ENCODE assay signal across 25 cellular contexts in the genomic region with DNA sequence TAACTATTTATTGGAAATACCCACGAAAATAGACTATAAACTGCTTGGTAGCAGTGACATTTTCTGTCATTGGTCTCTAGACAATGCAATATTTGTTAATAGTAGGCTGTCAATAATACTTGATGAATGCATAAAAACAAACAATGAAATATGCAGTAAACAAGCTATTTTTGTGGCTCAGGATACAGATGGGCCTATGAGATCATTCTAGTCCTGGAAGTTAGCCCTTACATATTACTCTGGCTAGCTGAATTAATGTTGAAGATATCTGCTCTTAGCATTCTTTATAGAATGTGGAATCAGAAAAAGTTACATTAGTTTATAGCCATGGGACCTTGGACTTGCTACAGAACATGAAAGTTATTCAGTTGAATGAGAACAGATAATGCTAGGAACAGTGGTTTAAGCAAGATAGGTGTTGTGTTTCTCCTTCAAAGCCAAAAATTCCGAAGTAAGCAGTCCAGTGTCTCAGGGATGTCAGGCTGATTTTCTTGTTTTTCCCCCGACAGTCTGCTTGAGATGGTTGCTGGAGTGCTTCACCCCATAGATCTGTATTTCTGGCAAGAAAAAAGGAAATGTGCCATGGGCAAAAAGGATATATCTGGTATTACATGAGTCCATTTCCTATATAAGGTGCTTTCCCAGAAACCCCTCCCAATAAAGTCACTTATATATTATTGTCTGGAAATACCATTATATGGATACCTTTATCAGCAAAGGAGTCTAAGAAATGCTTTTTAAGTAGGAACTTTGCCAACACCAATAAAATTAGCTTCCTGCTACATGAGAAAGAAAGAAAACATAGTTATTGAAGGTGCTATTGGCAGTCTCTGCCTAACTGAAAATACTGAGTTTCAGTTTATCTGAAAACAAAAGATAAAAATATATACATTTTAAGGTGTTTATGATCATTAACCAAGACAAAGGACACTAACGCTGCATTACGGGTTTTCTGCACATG.
"Had no signal": no experiment of that assay in that cellular context is flagged by ENCODE, and none has a peak within 500 bp of the region (broad histone marks: within the 10 kb centered on the region; RNA-seq: fewer than 3 reads in every experiment).

No MANE protein-coding gene starts in this region.

- H3K27me3 Mint-ChIP-seq: activated naive CD8-positive, alpha-beta T cell; naive B cell; type B pancreatic cell had no signal

- H3K27me3 ChIP-seq: adrenal gland, body of pancreas, right atrium auricular region, spleen, uterus had no signal

- ATAC-seq: body of pancreas, esophagus mucosa, left ventricle myocardium superior, psoas muscle had no signal

- H3K4me1 ChIP-seq: adrenal gland, body of pancreas, parathyroid adenoma, psoas muscle, right atrium auricular region, spleen, uterus had no signal

- H3K4me3 ChIP-seq: adrenal gland, body of pancreas, coronary artery, psoas muscle, right atrium auricular region, spleen, uterus had no signal

- H3K9ac ChIP-seq: parathyroid adenoma had no signal

- H3K9me3 ChIP-seq: adrenal gland, body of pancreas, psoas muscle, right atrium auricular region, spleen, uterus had no signal

- H3K36me3 ChIP-seq: adrenal gland, right atrium auricular region, spleen, uterus had no signal

- H3K9me3 Mint-ChIP-seq: naive B cell; T-helper 2 cell treated with Interferon-gamma antibody and Interleukin-4, amounts not matched to agents 5 μg/mL and 100 μg/mL, for 36 hours; type B pancreatic cell had no signal

- H3K36me3 Mint-ChIP-seq: activated naive CD8-positive, alpha-beta T cell; naive B cell; type B pancreatic cell had no signal

- H3K4me1 Mint-ChIP-seq: naive B cell had no signal

- H3K4me3 Mint-ChIP-seq: activated naive CD8-positive, alpha-beta T cell; naive B cell; T-helper 2 cell treated with Interferon-gamma antibody and Interleukin-4, amounts not matched to agents 5 μg/mL and 100 μg/mL, for 36 hours; type B pancreatic cell had no signal

- H3K27ac Mint-ChIP-seq: activated naive CD8-positive, alpha-beta T cell; naive B cell; T-helper 2 cell treated with Interferon-gamma antibody and Interleukin-4, amounts not matched to agents 5 μg/mL and 100 μg/mL, for 36 hours; type B pancreatic cell had no signal

- DNase-seq: activated CD4-positive, alpha-beta T cell treated with anti-CD3 and anti-CD28 coated beads for 4 hours; activated CD4-positive, alpha-beta T cell treated with anti-CD3 and anti-CD28 coated beads, Interleukin-2, amount 50 U/mL, for 48 hours; activated CD8-positive, alpha-beta memory T cell treated with anti-CD3 and anti-CD28 coated beads for 24 hours; activated effector memory CD4-positive, alpha-beta T cell treated with Interleukin-2 at 50 U/mL for 16 hours; activated naive CD4-positive, alpha-beta T cell treated with Interleukin-2 at 50 U/mL for 16 hours; adrenal gland; aorta; body of pancreas; cerebellar nuclear complex; foreskin melanocyte; kidney glomerular epithelial cell; left ventricle myocardium superior; naive B cell; psoas muscle; spleen; stimulated activated naive CD4-positive, alpha-beta T cell treated with Interleukin-2 at 50 U/mL for 16 hours; T-helper 1 cell; uterus had no signal

- H3K27ac ChIP-seq: adrenal gland, body of pancreas, coronary artery, parathyroid adenoma, psoas muscle, right atrium auricular region, spleen, uterus had no signal
